In genomic region chr9:121673576-121673975, GRCh38 we compare ENCODE assay signal across 20 cellular contexts. TPM values are rescaled to one million over a fixed set of nuclear protein-coding genes. Genes with fewer than 3 reads are reported as not detected.
DNase-seq lines count a peak whose midpoint lies in the region; ATAC-seq, FAIRE-seq and TF ChIP-seq lines count a peak whose summit lies in the region.
"Had no signal": no experiment of that assay in that cellular context is flagged by ENCODE, and none has a peak within 500 bp of the region (broad histone marks: within the 10 kb centered on the region; RNA-seq: fewer than 3 reads in every experiment).

No MANE protein-coding gene starts in this region.

- peaks cover 20% of the 10 kb centered on the region for H3K4me1 Mint-ChIP-seq in astrocyte (ENCODE audit: low read depth, unreplicated experiment)
- H3K4me1 Mint-ChIP-seq: B cell; CD8-positive, alpha-beta memory T cell had no signal

- H2BK20ac ChIP-seq in H1 (ENCODE audit: low read length), result no peak overlapping the region

- H4K8ac ChIP-seq in H1 (ENCODE audit: extremely low read depth, insufficient read depth, low read length), result no peak overlapping the region
- H4K8ac ChIP-seq in mesendoderm (ENCODE audit: low read depth, low read length), result no peak overlapping the region

- 92% methylated on average over 7 of the region's 7 CpGs; no CpG with 5 or more reads in 1 of the 2 experiments for WGBS in H1 (ENCODE audit: extremely low coverage in 1 of 2, insufficient coverage in 1 of 2, insufficient read length in 1 of 2, insufficient replicate concordance in 2 of 2, low coverage in 1 of 2, low lambda C conversion rate in 2 of 2, missing lambda C conversion rate in 1 of 2), 2 experiments
- no CpG with 5 or more reads among the region's 7 CpGs for WGBS in mesendoderm (ENCODE audit: extremely low coverage, insufficient coverage, low lambda C conversion rate)

- H3K27ac ChIP-seq in astrocyte (ENCODE audit: low read depth, low read length) (no peak overlapping the region), H1 (ENCODE audit: low read depth, low read length) (no peak overlapping the region), mesendoderm (ENCODE audit: low read depth, low read length) (no peak overlapping the region)
- H3K27ac ChIP-seq: BLaER1 treated with 17β-estradiol and CSF1 and Interleukin-3, amounts not matched to agents 10 nM and 100 nM; GM23248 had no signal

- peak overlapping the region; percentile 34 for H3K4me3 Mint-ChIP-seq in astrocyte (ENCODE audit: unreplicated experiment)
- H3K4me3 Mint-ChIP-seq: B cell; CD8-positive, alpha-beta memory T cell had no signal

- POLR2A ChIA-PET in H1 (lab: Charles Lee; ENCODE audit: partially characterized antibody), result no interaction called here

- intact Hi-C loops in posterior vena cava (cut with DNase I), result no loop called here

- H3K27me3 ChIP-seq in astrocyte (ENCODE audit: insufficient read depth, low read length) (no peaks in the 10 kb centered on the region), H1 (replicated peaks in 1 of 4; ENCODE audit: control insufficient read depth in 3 of 4, extremely low read depth in 1 of 4, insufficient read depth in 3 of 4, low read length in 3 of 4) (no peaks in the 10 kb centered on the region), mesendoderm (ENCODE audit: insufficient read depth, low read length, poor library complexity) (no peaks in the 10 kb centered on the region)
- H3K27me3 ChIP-seq: BLaER1 treated with 17β-estradiol and CSF1 and Interleukin-3, amounts not matched to agents 10 nM and 100 nM had no signal

- H3K4me1 ChIP-seq in astrocyte (ENCODE audit: insufficient read depth, low read length) (peaks cover 10% of the 10 kb centered on the region), H1 (replicated peaks in 1 of 4; ENCODE audit: control insufficient read depth in 3 of 4, insufficient read depth in 4 of 4, low read length in 3 of 4) (peaks cover 3 to 11% (median 8%) of the 10 kb centered on the region in 4 experiments), mesendoderm (ENCODE audit: control insufficient read depth, low read depth, low read length) (peaks cover 16% of the 10 kb centered on the region)

- H2BK12ac ChIP-seq in H1 (ENCODE audit: low read depth, low read length), result peak overlapping the region; percentile 50; the same call in 1 of the 2 replicates

- H3K56ac ChIP-seq in H1 (replicated peaks; ENCODE audit: insufficient read length, low read depth, low read length), result no peak overlapping the region
- H3K56ac ChIP-seq in mesendoderm (ENCODE audit: low read length), result no peak overlapping the region

- H2BK5ac ChIP-seq in H1 (ENCODE audit: low read depth, low read length) (no peak overlapping the region), mesendoderm (ENCODE audit: low read length) (no peak overlapping the region)

- CTCF ChIA-PET in H1 (lab: Charles Lee; ENCODE audit: partially characterized antibody), result interaction anchor here (0.6 to 34.8 kb wide), 6 partner anchors 16 to 169 kb away, joined by 3 to 670 read pairs (median 7); no protein-coding TSS in a partner anchor

- no peak for TF ChIP-seq POLR2A in H1 (IDR thresholded peaks at IDR 0.05; ENCODE audit: control extremely low read depth in 1 of 2, low read depth in 2 of 2, low read length in 2 of 2)

- no peak overlapping the region for H3K9ac ChIP-seq in astrocyte (ENCODE audit: low read length)
- no peak overlapping the region for H3K9ac ChIP-seq in H1 (replicated peaks in 1 of 4; ENCODE audit: extremely low read depth in 1 of 4, low read depth in 3 of 4, low read length in 3 of 4)
- H3K9ac ChIP-seq in mesendoderm (ENCODE audit: low read length), result no peak overlapping the region
- H3K9ac ChIP-seq: BLaER1 treated with 17β-estradiol and CSF1 and Interleukin-3, amounts not matched to agents 10 nM and 100 nM; GM23248 had no signal

- H3K36me3 ChIP-seq in astrocyte (ENCODE audit: insufficient read depth, low read length) (no peaks in the 10 kb centered on the region), H1 (ENCODE audit: control insufficient read depth in 2 of 4, insufficient read depth in 4 of 4, low read length in 3 of 4) (0 out of 8 replicates have a peak, but pooled peaks cover 0 to 1% (median 0%) of the 10 kb centered on the region in 4 experiments), mesendoderm (ENCODE audit: control insufficient read depth, insufficient read depth, low read length) (no peaks in the 10 kb centered on the region)

- H4K91ac ChIP-seq in H1 (replicated peaks; ENCODE audit: insufficient read length, low read length), result no peak overlapping the region

- no peak for TF ChIP-seq EP300 in H1 (IDR thresholded peaks at IDR 0.05; ENCODE audit: borderline replicate concordance in 1 of 2, low read depth in 2 of 2, low read length in 2 of 2)

- H3K4me3 ChIP-seq in astrocyte (ENCODE audit: insufficient read depth, low read depth, low read length) (no peak overlapping the region), H1 (ENCODE audit: extremely low read depth in 1 of 4, insufficient read depth in 2 of 4, low read depth in 3 of 4, low read length in 4 of 4) (no peak overlapping the region), mesendoderm (ENCODE audit: low read length) (no peak overlapping the region)
- H3K4me3 ChIP-seq: BLaER1 treated with 17β-estradiol and CSF1 and Interleukin-3, amounts not matched to agents 10 nM and 100 nM; GM12878; GM23248 had no signal

- peaks cover 6% of the 10 kb centered on the region for H3K36me3 Mint-ChIP-seq in astrocyte (ENCODE audit: low read depth, unreplicated experiment)
- H3K36me3 Mint-ChIP-seq: CD8-positive, alpha-beta memory T cell had no signal

- H2AFZ ChIP-seq in astrocyte (ENCODE audit: low read depth, low read length), result no peak overlapping the region
- H2AFZ ChIP-seq in H1 (ENCODE audit: low read length), result no peak overlapping the region
- H2AFZ ChIP-seq: GM23248 had no signal

- no peak for TF ChIP-seq RAD21 in H1 (IDR thresholded peaks at IDR 0.05 in 1 of 2, conservative IDR thresholded peaks at IDR 0.05 in 1 of 2; ENCODE audit: low read depth in 2 of 2, low read length in 2 of 2)

- no peak overlapping the region for H3K4me2 ChIP-seq in astrocyte (ENCODE audit: low read length)
- H3K4me2 ChIP-seq in H1 (ENCODE audit: insufficient read depth in 1 of 2, low read depth in 2 of 2, low read length in 2 of 2), result no peak overlapping the region
- H3K4me2 ChIP-seq in mesendoderm (ENCODE audit: low read length), result no peak overlapping the region

- H2AK5ac ChIP-seq in H1 (ENCODE audit: low read depth, low read length) (no peak overlapping the region), mesendoderm (ENCODE audit: low read length) (no peak overlapping the region)

- H4K20me1 ChIP-seq in astrocyte (ENCODE audit: insufficient read depth, low read length), result peaks cover 22% of the 10 kb centered on the region
- H4K20me1 ChIP-seq in H1 (replicated peaks in 1 of 2; ENCODE audit: control insufficient read depth in 1 of 2, insufficient read depth in 2 of 2, low read length in 2 of 2), result peaks cover 15 to 37% of the 10 kb centered on the region in 2 experiments

- H3K23ac ChIP-seq in H1 (ENCODE audit: insufficient read length) (no peak overlapping the region), mesendoderm (ENCODE audit: low read length) (peak overlapping the region; percentile 20)

- FAIRE-seq in astrocyte (lab: Jason Lieb, UNC), result no peak
- no peak for FAIRE-seq in H1 (lab: Jason Lieb, UNC)
- FAIRE-seq: GM12878, H54 had no signal

- H3K27ac Mint-ChIP-seq in astrocyte (ENCODE audit: unreplicated experiment), result no peak overlapping the region
- H3K27ac Mint-ChIP-seq: B cell; CD8-positive, alpha-beta memory T cell had no signal

- no peak overlapping the region for H3K4ac ChIP-seq in H1 (replicated peaks; ENCODE audit: insufficient read length, low read depth, low read length)
- H3K4ac ChIP-seq in mesendoderm (ENCODE audit: low read depth, low read length), result no peak overlapping the region

- no peak for TF ChIP-seq CTCF in astrocyte (IDR thresholded peaks at IDR 0.05; ENCODE audit: insufficient read depth, low read depth, low read length)
- TF ChIP-seq CTCF in H1 (IDR thresholded peaks at IDR 0.05; ENCODE audit: control extremely low read depth in 1 of 3, insufficient read depth in 1 of 3, low read depth in 1 of 3, low read length in 3 of 3), result no peak

- peaks cover 7% of the 10 kb centered on the region for H3K9me3 Mint-ChIP-seq in astrocyte (ENCODE audit: unreplicated experiment)

- H3K9me3 ChIP-seq in astrocyte (ENCODE audit: insufficient read depth, low read depth, low read length) (no peaks in the 10 kb centered on the region), H1 (ENCODE audit: insufficient read depth in 2 of 2, low read depth in 1 of 2, low read length in 1 of 2) (no peaks in the 10 kb centered on the region)

- no peak for DNase-seq in astrocyte (ENCODE audit: low read depth)
- DNase-seq in H1 (ENCODE audit: low read depth in 1 of 2, low spot score in 2 of 2), result no peak
- DNase-seq in mesendoderm, result no peak
- peak; percentile 60 for DNase-seq in posterior vena cava (ENCODE audit: low spot score)
- no peak for DNase-seq in SIG-M5 treated with dmso at 0.1 percent for 504 hours (lab: John Stamatoyannopoulos, UW; ENCODE audit: unreplicated experiment)
- no peak for DNase-seq in cortex of kidney (lab: John Stamatoyannopoulos, UW)
- DNase-seq in SHP77 (lab: John Stamatoyannopoulos, UW), result no peak
- DNase-seq: CD8-positive, alpha-beta memory T cell; COR-L47; DMS 273 treated with DMSO at 0.1 percent for 48 hours; DMS53; DND-41; EL; HCEC 1CT had no signal

- H2BK120ac ChIP-seq in H1 (replicated peaks; ENCODE audit: low read depth, low read length), result no peak overlapping the region
- H2BK120ac ChIP-seq in mesendoderm (ENCODE audit: low read depth, low read length), result no peak overlapping the region

- H3K79me2 ChIP-seq in astrocyte (ENCODE audit: insufficient read depth, low read length), result no peaks in the 10 kb centered on the region
- H3K79me2 ChIP-seq in H1 (ENCODE audit: control insufficient read depth in 1 of 2, insufficient read depth in 2 of 2, low read length in 2 of 2), result peaks cover 0 to 12% of the 10 kb centered on the region in 2 experiments; a peak in 1 of 4 replicates
- peaks cover 9% of the 10 kb centered on the region for H3K79me2 ChIP-seq in mesendoderm (ENCODE audit: control insufficient read depth, insufficient read depth, low read length)

- H4K5ac ChIP-seq in H1 (ENCODE audit: insufficient read length, low read depth, low read length), result no peak overlapping the region
- no peak overlapping the region for H4K5ac ChIP-seq in mesendoderm (ENCODE audit: low read length)

- H3K14ac ChIP-seq in H1 (ENCODE audit: insufficient read length), result no peak overlapping the region

- no peak overlapping the region for H2BK15ac ChIP-seq in H1 (ENCODE audit: low read length)
- H2BK15ac ChIP-seq in mesendoderm (replicated peaks; ENCODE audit: low read depth), result no peak overlapping the region

- H3K18ac ChIP-seq in H1 (ENCODE audit: extremely low read depth, low read length) (no peak overlapping the region), mesendoderm (ENCODE audit: low read length) (no peak overlapping the region)

- no peaks in the 10 kb centered on the region for H3K27me3 Mint-ChIP-seq in astrocyte (ENCODE audit: low read depth, unreplicated experiment)

- H3K79me1 ChIP-seq in H1 (ENCODE audit: low read depth, low read length) (peaks cover 9% of the 10 kb centered on the region), mesendoderm (ENCODE audit: low read length) (peaks cover 21% of the 10 kb centered on the region)

- H3K23me2 ChIP-seq in H1 (ENCODE audit: low read depth, low read length), result no peaks in the 10 kb centered on the region

- no peak for ATAC-seq in GM18873 (IDR thresholded peaks at IDR 0.05; ENCODE audit: low FRiP score, unreplicated experiment)
- ATAC-seq: GM12878 had no signal

RNA-seq across cellular contexts. Expression of gene DAB2IP, which starts 22.1 kb away (rescaled TPM):
- 41.4 and 41.7 TPM in 2 replicates for total RNA-seq in astrocyte
- total RNA-seq in H1 (2021; fragmentation: NEBNext Ultra II Directional; extraction: Animal tissue kit (Norgen Biotek cat#: 25700)), result 39.5 and 41.4 TPM in 2 replicates
- 19.7 and 28.0 TPM in 2 replicates for polyA plus RNA-seq in H1 (2011; rRNA removed)
- polyA plus RNA-seq in H1 (2011; cell fraction: cytosol; rRNA removed), result 23.7 TPM
- polyA plus RNA-seq in H1 (2011; cell fraction: nucleus; rRNA removed), result 50.0 TPM
- polyA plus RNA-seq in H1 (2012, experiment 1 of 2), result 23.2 to 24.5 TPM (median 23.7 TPM) in 4 replicates
- polyA plus RNA-seq in H1 (2012, experiment 2 of 2), result 20.4 TPM
- 15.8 TPM for polyA plus RNA-seq in H1 (2013, experiment 1 of 2)
- 15.8 TPM for polyA plus RNA-seq in H1 (2013, experiment 2 of 2)
- 38.5 and 60.7 TPM in 2 replicates for polyA minus RNA-seq in H1 (2011; rRNA and poly(A)+ RNA removed)
- polyA minus RNA-seq in H1 (2011; cell fraction: cytosol; rRNA and poly(A)+ RNA removed), result 25.3 TPM
- polyA minus RNA-seq in H1 (2011; cell fraction: nucleus; rRNA and poly(A)+ RNA removed), result 30.7 TPM
- polyA plus RNA-seq in mesendoderm (2013, experiment 1 of 2), result 21.8 TPM
- 21.4 TPM for polyA plus RNA-seq in mesendoderm (2013, experiment 2 of 2)
- 10 to 100 TPM; 68.1 to 83.8 TPM for total RNA-seq in posterior vena cava
